1 cellular context compared by ENCODE assay signal in the genomic region with DNA sequence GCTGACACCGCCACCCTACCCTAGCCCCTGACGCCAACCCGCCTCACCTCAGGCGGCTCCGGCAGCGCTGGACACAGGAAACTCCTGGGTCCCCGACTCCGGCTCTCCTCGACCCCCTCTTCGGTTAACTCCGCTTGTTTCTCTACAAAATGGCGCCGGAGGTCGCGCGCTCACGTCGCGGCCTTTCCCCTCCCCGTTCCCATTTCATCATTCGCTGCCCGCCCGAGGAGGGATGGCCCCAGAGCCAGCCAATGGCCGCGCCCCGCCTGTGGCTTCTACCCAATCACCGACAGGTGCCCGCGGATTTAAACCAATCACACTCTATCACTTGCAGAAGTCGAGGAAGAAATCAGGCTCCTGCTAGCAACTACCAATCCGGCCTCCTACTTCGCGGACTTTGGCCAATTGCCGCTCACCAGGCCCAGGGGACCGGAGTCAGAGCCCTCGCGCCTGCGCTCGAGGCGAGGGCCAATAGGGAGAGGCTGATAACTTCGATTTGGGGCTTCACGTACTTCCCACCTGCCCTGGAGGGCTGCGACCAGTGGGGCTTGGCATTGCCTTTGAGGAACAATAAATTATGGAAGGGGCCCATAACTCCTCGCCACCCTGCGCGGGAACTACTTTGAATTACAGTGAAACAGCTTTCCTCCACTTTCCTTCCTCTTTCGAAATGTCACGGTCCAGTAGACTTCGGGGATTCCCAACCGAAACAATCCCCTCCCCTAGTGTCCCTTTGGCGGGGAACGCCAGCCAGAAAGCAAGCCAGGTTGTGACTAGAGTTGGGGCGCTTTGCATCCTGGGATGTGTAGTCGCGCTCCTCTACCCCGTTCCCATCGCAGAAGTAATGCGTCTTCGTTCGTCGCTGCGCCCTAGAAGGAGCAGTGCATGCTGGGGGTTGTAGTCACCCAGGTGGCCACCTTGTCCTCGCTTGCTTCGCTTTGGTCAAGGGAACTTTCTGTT.
TF ChIP-seq lines count a peak whose summit lies in the region.

A gene (minus strand): TSS at position 146 of the 960 bp plus-strand sequence. CDS start 30,489 bp downstream, outside the sequence.

TF ChIP-seq in K562, 482 proteins besides CTCF, POLR2A, EP300 and RAD21 (continued from another document and continues in another):
- TF ChIP-seq, protein P1, sequence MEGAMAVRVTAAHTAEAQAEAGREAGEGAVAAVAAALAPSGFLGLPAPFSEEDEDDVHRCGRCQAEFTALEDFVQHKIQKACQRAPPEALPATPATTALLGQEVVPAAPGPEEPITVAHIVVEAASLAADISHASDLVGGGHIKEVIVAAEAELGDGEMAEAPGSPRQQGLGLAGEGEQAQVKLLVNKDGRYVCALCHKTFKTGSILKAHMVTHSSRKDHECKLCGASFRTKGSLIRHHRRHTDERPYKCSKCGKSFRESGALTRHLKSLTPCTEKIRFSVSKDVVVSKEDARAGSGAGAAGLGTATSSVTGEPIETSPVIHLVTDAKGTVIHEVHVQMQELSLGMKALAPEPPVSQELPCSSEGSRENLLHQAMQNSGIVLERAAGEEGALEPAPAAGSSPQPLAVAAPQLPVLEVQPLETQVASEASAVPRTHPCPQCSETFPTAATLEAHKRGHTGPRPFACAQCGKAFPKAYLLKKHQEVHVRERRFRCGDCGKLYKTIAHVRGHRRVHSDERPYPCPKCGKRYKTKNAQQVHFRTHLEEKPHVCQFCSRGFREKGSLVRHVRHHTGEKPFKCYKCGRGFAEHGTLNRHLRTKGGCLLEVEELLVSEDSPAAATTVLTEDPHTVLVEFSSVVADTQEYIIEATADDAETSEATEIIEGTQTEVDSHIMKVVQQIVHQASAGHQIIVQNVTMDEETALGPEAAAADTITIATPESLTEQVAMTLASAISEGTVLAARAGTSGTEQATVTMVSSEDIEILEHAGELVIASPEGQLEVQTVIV (CRISPR knock-in tag; IDR thresholded peaks at IDR 0.05; ENCODE audit: borderline replicate concordance) = peak; percentile 88
- 0 out of 2 replicates have a peak, but pooled peaks have one; percentile 15 for TF ChIP-seq ZNF586 (CRISPR knock-in tag; conservative IDR thresholded peaks at IDR 0.05)
- no peak for TF ChIP-seq ZNF263 (CRISPR knock-in tag; IDR thresholded peaks at IDR 0.05; ENCODE audit: borderline replicate concordance)
- no peak for TF ChIP-seq PHB (CRISPR knock-in tag; IDR thresholded peaks at IDR 0.05)
- TF ChIP-seq, protein P2, sequence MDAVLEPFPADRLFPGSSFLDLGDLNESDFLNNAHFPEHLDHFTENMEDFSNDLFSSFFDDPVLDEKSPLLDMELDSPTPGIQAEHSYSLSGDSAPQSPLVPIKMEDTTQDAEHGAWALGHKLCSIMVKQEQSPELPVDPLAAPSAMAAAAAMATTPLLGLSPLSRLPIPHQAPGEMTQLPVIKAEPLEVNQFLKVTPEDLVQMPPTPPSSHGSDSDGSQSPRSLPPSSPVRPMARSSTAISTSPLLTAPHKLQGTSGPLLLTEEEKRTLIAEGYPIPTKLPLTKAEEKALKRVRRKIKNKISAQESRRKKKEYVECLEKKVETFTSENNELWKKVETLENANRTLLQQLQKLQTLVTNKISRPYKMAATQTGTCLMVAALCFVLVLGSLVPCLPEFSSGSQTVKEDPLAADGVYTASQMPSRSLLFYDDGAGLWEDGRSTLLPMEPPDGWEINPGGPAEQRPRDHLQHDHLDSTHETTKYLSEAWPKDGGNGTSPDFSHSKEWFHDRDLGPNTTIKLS (IDR thresholded peaks at IDR 0.05; ENCODE audit: borderline replicate concordance, low read depth) = peak; percentile 84
- TF ChIP-seq, protein P3, sequence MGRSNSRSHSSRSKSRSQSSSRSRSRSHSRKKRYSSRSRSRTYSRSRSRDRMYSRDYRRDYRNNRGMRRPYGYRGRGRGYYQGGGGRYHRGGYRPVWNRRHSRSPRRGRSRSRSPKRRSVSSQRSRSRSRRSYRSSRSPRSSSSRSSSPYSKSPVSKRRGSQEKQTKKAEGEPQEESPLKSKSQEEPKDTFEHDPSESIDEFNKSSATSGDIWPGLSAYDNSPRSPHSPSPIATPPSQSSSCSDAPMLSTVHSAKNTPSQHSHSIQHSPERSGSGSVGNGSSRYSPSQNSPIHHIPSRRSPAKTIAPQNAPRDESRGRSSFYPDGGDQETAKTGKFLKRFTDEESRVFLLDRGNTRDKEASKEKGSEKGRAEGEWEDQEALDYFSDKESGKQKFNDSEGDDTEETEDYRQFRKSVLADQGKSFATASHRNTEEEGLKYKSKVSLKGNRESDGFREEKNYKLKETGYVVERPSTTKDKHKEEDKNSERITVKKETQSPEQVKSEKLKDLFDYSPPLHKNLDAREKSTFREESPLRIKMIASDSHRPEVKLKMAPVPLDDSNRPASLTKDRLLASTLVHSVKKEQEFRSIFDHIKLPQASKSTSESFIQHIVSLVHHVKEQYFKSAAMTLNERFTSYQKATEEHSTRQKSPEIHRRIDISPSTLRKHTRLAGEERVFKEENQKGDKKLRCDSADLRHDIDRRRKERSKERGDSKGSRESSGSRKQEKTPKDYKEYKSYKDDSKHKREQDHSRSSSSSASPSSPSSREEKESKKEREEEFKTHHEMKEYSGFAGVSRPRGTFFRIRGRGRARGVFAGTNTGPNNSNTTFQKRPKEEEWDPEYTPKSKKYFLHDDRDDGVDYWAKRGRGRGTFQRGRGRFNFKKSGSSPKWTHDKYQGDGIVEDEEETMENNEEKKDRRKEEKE (IDR thresholded peaks at IDR 0.05; ENCODE audit: borderline replicate concordance in 1 of 2, control insufficient read depth in 1 of 2, low read depth in 2 of 2, low read length in 1 of 2) = no peak
- TF ChIP-seq, protein P4, sequence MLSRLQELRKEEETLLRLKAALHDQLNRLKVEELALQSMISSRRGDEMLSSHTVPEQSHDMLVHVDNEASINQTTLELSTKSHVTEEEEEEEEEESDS (CRISPR knock-in tag; IDR thresholded peaks at IDR 0.05) = no peak
- no peak for TF ChIP-seq RBM17 (IDR thresholded peaks at IDR 0.05; ENCODE audit: borderline replicate concordance, low read depth, low read length)
- peak; percentile 90 for TF ChIP-seq POU5F1 (IDR thresholded peaks at IDR 0.05; ENCODE audit: borderline replicate concordance, low read depth, low read length, partially characterized antibody)
- TF ChIP-seq PML (IDR thresholded peaks at IDR 0.05; ENCODE audit: low read length) = peak; percentile 85; the same call in 1 of the 2 replicates
- no peak for TF ChIP-seq NR3C1 (CRISPR knock-in tag; IDR thresholded peaks at IDR 0.05)
- TF ChIP-seq ZFP36 (IDR thresholded peaks at IDR 0.05; ENCODE audit: low read depth, low read length, partially characterized antibody) = peak; percentile 73
- no peak for TF ChIP-seq ZNF12 (CRISPR knock-in tag; IDR thresholded peaks at IDR 0.05)
- TF ChIP-seq HDAC6 (IDR thresholded peaks at IDR 0.05; ENCODE audit: low read depth, low read length) = no peak
- TF ChIP-seq NCOA6 (IDR thresholded peaks at IDR 0.05) = no peak
- TF ChIP-seq, protein P5, sequence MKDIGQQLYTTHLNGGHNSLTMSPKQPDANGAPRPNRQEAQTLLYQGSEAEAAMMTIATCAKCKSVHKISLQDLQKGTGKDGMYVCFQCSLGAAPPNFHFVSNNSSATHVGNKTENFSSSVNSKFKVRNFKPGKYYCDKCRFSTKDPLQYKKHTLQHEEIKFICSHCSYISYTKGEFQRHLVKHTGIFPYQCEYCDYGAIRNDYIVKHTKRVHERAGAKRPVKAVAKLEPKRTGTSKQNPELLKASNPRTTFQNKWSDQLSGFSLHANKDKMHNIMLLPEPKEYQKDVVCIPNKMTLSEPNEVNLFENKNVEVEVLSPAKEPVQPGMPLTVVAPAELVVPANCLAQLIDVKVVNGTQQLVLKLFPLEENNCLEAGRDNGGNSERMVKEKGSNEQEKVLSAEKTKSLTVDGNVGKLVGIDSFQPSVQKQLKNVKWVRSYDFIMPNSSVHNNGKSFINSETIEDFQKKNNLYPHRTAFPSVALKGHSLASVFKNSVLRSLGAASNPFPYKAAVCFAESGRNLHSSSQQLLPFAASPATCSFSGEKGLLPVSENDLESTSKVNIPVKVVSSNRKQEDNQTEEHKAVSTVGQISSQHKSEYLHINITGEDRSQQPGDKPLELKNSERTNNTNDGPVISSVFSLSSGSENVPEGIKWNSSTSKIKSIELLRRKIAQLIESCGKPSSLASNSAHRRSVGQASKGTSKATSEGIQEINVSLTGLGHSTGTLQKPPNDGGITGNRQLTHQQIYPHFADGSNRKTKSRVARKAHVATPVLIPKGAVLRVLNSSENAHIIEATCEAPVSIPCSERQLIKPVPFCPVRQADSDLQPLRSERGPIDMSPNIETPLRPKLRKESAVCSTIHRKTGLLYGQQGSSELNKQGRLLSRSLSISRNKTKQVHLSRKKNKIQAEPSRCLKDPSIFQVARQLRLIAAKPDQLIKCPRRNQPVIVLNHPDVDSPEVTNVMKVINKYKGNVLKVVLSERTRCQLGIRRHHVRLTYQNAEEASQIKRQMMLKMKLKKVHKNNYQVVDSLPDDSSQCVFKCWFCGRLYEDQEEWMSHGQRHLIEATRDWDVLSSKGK (CRISPR knock-in tag; IDR thresholded peaks at IDR 0.05) = no peak
- no peak for TF ChIP-seq ETS2 (tag; IDR thresholded peaks at IDR 0.05; ENCODE audit: borderline replicate concordance, poor library complexity, severe bottlenecking)
- TF ChIP-seq, protein P6, sequence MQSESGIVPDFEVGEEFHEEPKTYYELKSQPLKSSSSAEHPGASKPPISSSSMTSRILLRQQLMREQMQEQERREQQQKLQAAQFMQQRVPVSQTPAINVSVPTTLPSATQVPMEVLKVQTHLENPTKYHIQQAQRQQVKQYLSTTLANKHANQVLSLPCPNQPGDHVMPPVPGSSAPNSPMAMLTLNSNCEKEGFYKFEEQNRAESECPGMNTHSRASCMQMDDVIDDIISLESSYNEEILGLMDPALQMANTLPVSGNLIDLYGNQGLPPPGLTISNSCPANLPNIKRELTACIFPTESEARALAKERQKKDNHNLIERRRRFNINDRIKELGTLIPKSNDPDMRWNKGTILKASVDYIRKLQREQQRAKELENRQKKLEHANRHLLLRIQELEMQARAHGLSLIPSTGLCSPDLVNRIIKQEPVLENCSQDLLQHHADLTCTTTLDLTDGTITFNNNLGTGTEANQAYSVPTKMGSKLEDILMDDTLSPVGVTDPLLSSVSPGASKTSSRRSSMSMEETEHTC (IDR thresholded peaks at IDR 0.05) = no peak
- no peak for TF ChIP-seq ARID2 (IDR thresholded peaks at IDR 0.05)
- TF ChIP-seq HDAC1 (IDR thresholded peaks at IDR 0.05) = peak in 1 of 2 experiments; percentile 61; a peak in 2 of 4 replicates
- TF ChIP-seq PRPF4 (IDR thresholded peaks at IDR 0.05; ENCODE audit: insufficient read depth, low read depth, low read length, poor library complexity, severe bottlenecking) = no peak
- TF ChIP-seq ZNF444 (CRISPR knock-in tag; IDR thresholded peaks at IDR 0.05) = 0 out of 2 replicates have a peak, but pooled peaks have one; percentile 44
- no peak for TF ChIP-seq RBM22 (IDR thresholded peaks at IDR 0.05; ENCODE audit: low read depth, low read length, poor library complexity, severe bottlenecking)
- peak; percentile 99 for TF ChIP-seq ZNF143 (CRISPR knock-in tag; IDR thresholded peaks at IDR 0.05)
- TF ChIP-seq, protein P7, sequence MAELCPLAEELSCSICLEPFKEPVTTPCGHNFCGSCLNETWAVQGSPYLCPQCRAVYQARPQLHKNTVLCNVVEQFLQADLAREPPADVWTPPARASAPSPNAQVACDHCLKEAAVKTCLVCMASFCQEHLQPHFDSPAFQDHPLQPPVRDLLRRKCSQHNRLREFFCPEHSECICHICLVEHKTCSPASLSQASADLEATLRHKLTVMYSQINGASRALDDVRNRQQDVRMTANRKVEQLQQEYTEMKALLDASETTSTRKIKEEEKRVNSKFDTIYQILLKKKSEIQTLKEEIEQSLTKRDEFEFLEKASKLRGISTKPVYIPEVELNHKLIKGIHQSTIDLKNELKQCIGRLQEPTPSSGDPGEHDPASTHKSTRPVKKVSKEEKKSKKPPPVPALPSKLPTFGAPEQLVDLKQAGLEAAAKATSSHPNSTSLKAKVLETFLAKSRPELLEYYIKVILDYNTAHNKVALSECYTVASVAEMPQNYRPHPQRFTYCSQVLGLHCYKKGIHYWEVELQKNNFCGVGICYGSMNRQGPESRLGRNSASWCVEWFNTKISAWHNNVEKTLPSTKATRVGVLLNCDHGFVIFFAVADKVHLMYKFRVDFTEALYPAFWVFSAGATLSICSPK (IDR thresholded peaks at IDR 0.05; ENCODE audit: borderline replicate concordance) = no peak
- TF ChIP-seq ZNF764 (CRISPR knock-in tag; IDR thresholded peaks at IDR 0.05; ENCODE audit: low read depth) = no peak; the same call in 1 of the 2 replicates
- no peak for TF ChIP-seq FOXK1 (CRISPR knock-in tag; IDR thresholded peaks at IDR 0.05; ENCODE audit: borderline replicate concordance)
- no peak; the same call in 1 of the 2 replicates for TF ChIP-seq STAT5A (IDR thresholded peaks at IDR 0.05; ENCODE audit: borderline replicate concordance, low read length)
- no peak for TF ChIP-seq CBX8 (IDR thresholded peaks at IDR 0.05; ENCODE audit: borderline replicate concordance, extremely low read depth, low read depth, low read length, poor library complexity, severe bottlenecking)
- TF ChIP-seq, protein P8, sequence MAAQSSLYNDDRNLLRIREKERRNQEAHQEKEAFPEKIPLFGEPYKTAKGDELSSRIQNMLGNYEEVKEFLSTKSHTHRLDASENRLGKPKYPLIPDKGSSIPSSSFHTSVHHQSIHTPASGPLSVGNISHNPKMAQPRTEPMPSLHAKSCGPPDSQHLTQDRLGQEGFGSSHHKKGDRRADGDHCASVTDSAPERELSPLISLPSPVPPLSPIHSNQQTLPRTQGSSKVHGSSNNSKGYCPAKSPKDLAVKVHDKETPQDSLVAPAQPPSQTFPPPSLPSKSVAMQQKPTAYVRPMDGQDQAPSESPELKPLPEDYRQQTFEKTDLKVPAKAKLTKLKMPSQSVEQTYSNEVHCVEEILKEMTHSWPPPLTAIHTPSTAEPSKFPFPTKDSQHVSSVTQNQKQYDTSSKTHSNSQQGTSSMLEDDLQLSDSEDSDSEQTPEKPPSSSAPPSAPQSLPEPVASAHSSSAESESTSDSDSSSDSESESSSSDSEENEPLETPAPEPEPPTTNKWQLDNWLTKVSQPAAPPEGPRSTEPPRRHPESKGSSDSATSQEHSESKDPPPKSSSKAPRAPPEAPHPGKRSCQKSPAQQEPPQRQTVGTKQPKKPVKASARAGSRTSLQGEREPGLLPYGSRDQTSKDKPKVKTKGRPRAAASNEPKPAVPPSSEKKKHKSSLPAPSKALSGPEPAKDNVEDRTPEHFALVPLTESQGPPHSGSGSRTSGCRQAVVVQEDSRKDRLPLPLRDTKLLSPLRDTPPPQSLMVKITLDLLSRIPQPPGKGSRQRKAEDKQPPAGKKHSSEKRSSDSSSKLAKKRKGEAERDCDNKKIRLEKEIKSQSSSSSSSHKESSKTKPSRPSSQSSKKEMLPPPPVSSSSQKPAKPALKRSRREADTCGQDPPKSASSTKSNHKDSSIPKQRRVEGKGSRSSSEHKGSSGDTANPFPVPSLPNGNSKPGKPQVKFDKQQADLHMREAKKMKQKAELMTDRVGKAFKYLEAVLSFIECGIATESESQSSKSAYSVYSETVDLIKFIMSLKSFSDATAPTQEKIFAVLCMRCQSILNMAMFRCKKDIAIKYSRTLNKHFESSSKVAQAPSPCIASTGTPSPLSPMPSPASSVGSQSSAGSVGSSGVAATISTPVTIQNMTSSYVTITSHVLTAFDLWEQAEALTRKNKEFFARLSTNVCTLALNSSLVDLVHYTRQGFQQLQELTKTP (IDR thresholded peaks at IDR 0.05; ENCODE audit: low read depth in 1 of 2, partially characterized antibody in 2 of 2) = peak; percentile 29 to 95
- no peak for TF ChIP-seq TAF15 (IDR thresholded peaks at IDR 0.05; ENCODE audit: low read depth, low read length)
- no peak for TF ChIP-seq KLF13 (tag; IDR thresholded peaks at IDR 0.05; ENCODE audit: borderline replicate concordance, low read depth)
- no peak for TF ChIP-seq BCOR (IDR thresholded peaks at IDR 0.05)
- no peak for TF ChIP-seq ZNF583 (CRISPR knock-in tag; IDR thresholded peaks at IDR 0.05)
- TF ChIP-seq CCAR2 (IDR thresholded peaks at IDR 0.05; ENCODE audit: low read depth, low read length) = no peak
- TF ChIP-seq NFXL1 (CRISPR knock-in tag; IDR thresholded peaks at IDR 0.05) = 0 out of 2 replicates have a peak, but pooled peaks have one; percentile 52
- TF ChIP-seq PTTG1 (tag; IDR thresholded peaks at IDR 0.05; ENCODE audit: low read depth) = no peak
